Comparison of ENCODE assay signal across 7 cellular contexts in the genomic region with DNA sequence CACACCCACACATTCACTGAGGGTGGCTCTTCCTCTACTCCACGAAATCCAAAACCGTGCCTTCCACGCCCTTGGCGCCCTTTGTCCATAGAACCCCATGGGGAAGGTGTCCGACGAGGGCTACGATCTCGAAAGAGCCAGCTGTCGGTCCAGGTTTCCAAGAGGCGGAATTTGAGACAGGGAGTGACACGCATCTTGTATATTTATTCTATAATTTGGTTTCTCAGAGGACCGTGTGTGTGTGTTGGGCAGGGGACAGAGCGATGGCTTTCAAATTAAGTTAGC. TPM values are rescaled to one million over a fixed set of nuclear protein-coding genes. Genes with fewer than 3 reads are reported as not detected.
DNase-seq lines count a peak whose midpoint lies in the region; ATAC-seq and TF ChIP-seq lines count a peak whose summit lies in the region.

No MANE protein-coding gene starts in this region.

- ATAC-seq in GM19455 (IDR thresholded peaks at IDR 0.05; ENCODE audit: unreplicated experiment) (no peak), GM18858 (IDR thresholded peaks at IDR 0.05; ENCODE audit: unreplicated experiment) (no peak)

- no peak for TF ChIP-seq POLR2A in stomach (IDR thresholded peaks at IDR 0.05)

- WGBS in stomach, 5 donors: 0% methylated on average over 13 of the region's 13 CpGs

- peaks cover 11% of the 10 kb centered on the region for H3K9me3 Mint-ChIP-seq in activated naive CD8-positive, alpha-beta T cell treated with anti-CD3 and anti-CD28 coated beads for 36 hours

- H3K4me1 ChIP-seq in HUES48 (ENCODE audit: control insufficient read depth, insufficient read depth, low read length): peaks cover 13% of the 10 kb centered on the region
- H3K4me1 ChIP-seq in iPS-20b (ENCODE audit: insufficient read depth, low read length): peaks cover 8% of the 10 kb centered on the region; the same call in 1 of the 2 replicates
- peaks cover 14 to 39% (median 31%) of the 10 kb centered on the region in 4 donors for H3K4me1 ChIP-seq in stomach

- intact Hi-C loops in stomach (cut with DNase I; ENCODE audit: low total_unique reads): no loop called here

- H3K36me3 Mint-ChIP-seq in activated naive CD8-positive, alpha-beta T cell treated with anti-CD3 and anti-CD28 coated beads for 36 hours: peaks cover 28% of the 10 kb centered on the region

- peaks cover 31% of the 10 kb centered on the region for H3K36me3 ChIP-seq in HUES48 (ENCODE audit: control insufficient read depth, insufficient read depth, low read length)
- peaks cover 27% of the 10 kb centered on the region for H3K36me3 ChIP-seq in iPS-20b (ENCODE audit: insufficient read depth, low read depth, low read length)
- peaks cover 0 to 10% (median 9%) of the 10 kb centered on the region in 4 donors for H3K36me3 ChIP-seq in stomach

- H3K27ac Mint-ChIP-seq in activated naive CD8-positive, alpha-beta T cell treated with anti-CD3 and anti-CD28 coated beads for 36 hours: peak overlapping the region; percentile 94

- peaks cover 28% of the 10 kb centered on the region for H3K4me1 Mint-ChIP-seq in activated naive CD8-positive, alpha-beta T cell treated with anti-CD3 and anti-CD28 coated beads for 36 hours

- H3K9me3 ChIP-seq in HUES48 (ENCODE audit: control insufficient read depth, insufficient read depth, low read length): peaks cover 13% of the 10 kb centered on the region
- peaks cover 14% of the 10 kb centered on the region for H3K9me3 ChIP-seq in iPS-20b (ENCODE audit: insufficient read depth, low read depth, low read length)
- no peaks in the 10 kb centered on the region for H3K9me3 ChIP-seq in stomach

- H3K27me3 Mint-ChIP-seq in activated naive CD8-positive, alpha-beta T cell treated with anti-CD3 and anti-CD28 coated beads for 36 hours: peaks cover 8% of the 10 kb centered on the region

- no peak for TF ChIP-seq CTCF in stomach (IDR thresholded peaks at IDR 0.05)

- DNase-seq in activated naive CD8-positive, alpha-beta T cell treated with anti-CD3 and anti-CD28 coated beads for 36 hours: no peak
- DNase-seq in stomach: no peak
- DNase-seq in cerebellar nuclear complex (lab: John Stamatoyannopoulos, UW): no peak

- peak overlapping the region; percentile 91 for H3K9ac ChIP-seq in HUES48 (ENCODE audit: low read depth, low read length)
- peak overlapping the region; percentile 89 for H3K9ac ChIP-seq in iPS-20b (ENCODE audit: low read depth, low read length)

- H3K27me3 ChIP-seq in HUES48 (ENCODE audit: control insufficient read depth, insufficient read depth, low read length) (no peaks in the 10 kb centered on the region), iPS-20b (ENCODE audit: insufficient read depth, low read length) (no peaks in the 10 kb centered on the region), stomach (no peaks in the 10 kb centered on the region)

- peak overlapping the region; percentile 94 for H3K27ac ChIP-seq in HUES48 (ENCODE audit: low read depth, low read length)
- H3K27ac ChIP-seq in iPS-20b (ENCODE audit: low read length): peak overlapping the region; percentile 89
- H3K27ac ChIP-seq in stomach: peak overlapping the region; percentile 94 to 100 (median 98)

- TF ChIP-seq EP300 in stomach (IDR thresholded peaks at IDR 0.05): no peak

- peak overlapping the region; percentile 99 for H3K4me3 Mint-ChIP-seq in activated naive CD8-positive, alpha-beta T cell treated with anti-CD3 and anti-CD28 coated beads for 36 hours

- H3K4me3 ChIP-seq in HUES48 (ENCODE audit: low read depth, low read length) (peak overlapping the region; percentile 99), iPS-20b (ENCODE audit: low read length) (peak overlapping the region; percentile 86), stomach (peak overlapping the region; percentile 69 to 95 (median 80))

RNA-seq across cellular contexts. Expression of a gene that starts 0.7 kb away (rescaled TPM):
- total RNA-seq in activated naive CD8-positive, alpha-beta T cell treated with anti-CD3 and anti-CD28 coated beads for 36 hours: 10 to 100 TPM; 20.6 to 20.8 TPM
- 10 to 100 TPM in 3 of 5 donors, 1 to 10 TPM in 2; 2.0 to 29.8 (median 15.4) TPM for total RNA-seq in stomach
- 1 to 10 TPM; 3.9 to 9.5 (median 5.1) TPM for polyA plus RNA-seq in stomach

RNA-seq across cellular contexts. Expression of a gene that starts 43.5 kb away (rescaled TPM):
- total RNA-seq in activated naive CD8-positive, alpha-beta T cell treated with anti-CD3 and anti-CD28 coated beads for 36 hours: 10 to 100 TPM; 10.1 TPM
- total RNA-seq in stomach: 10 to 100 TPM in 2 of 5 donors, 1 to 10 TPM in 3; 1.2 to 25.3 (median 4.9) TPM
- polyA plus RNA-seq in stomach: 1 to 10 TPM; 2.8 to 3.2 (median 3.2) TPM

RNA-seq across cellular contexts. Expression of a gene that starts 43.6 kb away (rescaled TPM):
- total RNA-seq in activated naive CD8-positive, alpha-beta T cell treated with anti-CD3 and anti-CD28 coated beads for 36 hours: 10 to 100 TPM; 36.5 to 37.4 TPM
- 10 to 100 TPM in 3 of 5 donors, 1 to 10 TPM in 1, not detected in 1; 7.0 to 30.4 (median 25.3) TPM for total RNA-seq in stomach
- polyA plus RNA-seq in stomach: 10 to 100 TPM; 11.4 to 22.9 (median 19.6) TPM
